Comparison of ENCODE assay signal across 18 cellular contexts in genomic region chr14:75926431-75926830, GRCh38.
"Had no signal": no experiment of that assay in that cellular context is flagged by ENCODE, and none has a peak within 500 bp of the region (broad histone marks: within the 10 kb centered on the region; RNA-seq: fewer than 3 reads in every experiment).

No MANE protein-coding gene starts in this region.

- H3K36me3 ChIP-seq: left lung, prostate gland, right atrium auricular region had no signal

- ATAC-seq: activated T-cell treated with anti-CD3 and anti-CD28 coated beads, Interleukin-2, amount 50 U/mL, for 72 hours; left lung had no signal

- DNase-seq: activated CD4-positive, alpha-beta T cell treated with anti-CD3 and anti-CD28 coated beads for 1 hour; activated CD8-positive, alpha-beta memory T cell treated with anti-CD3 and anti-CD28 coated beads for 24 hours; activated CD8-positive, alpha-beta memory T cell treated with anti-CD3 and anti-CD28 coated beads, Interleukin-2, amount 50 U/mL, for 48 hours; activated effector memory CD4-positive, alpha-beta T cell treated with anti-CD3 and anti-CD28 coated beads, Interleukin-2, amount 50 U/mL, for 16 hours; activated naive CD4-positive, alpha-beta T cell treated with anti-CD3 and anti-CD28 coated beads, Interleukin-2, amount 50 U/mL, for 16 hours; activated T-cell treated with anti-CD3 and anti-CD28 coated beads, Interleukin-2, amount 50 U/mL, for 72 hours; aorta; foreskin melanocyte; left lung; stimulated activated CD4-positive, alpha-beta T cell treated with anti-CD3 and anti-CD28 coated beads, Interleukin-12 subunit alpha, Interleukin-12 subunit beta, amount 100 ng/mL, for 4 hours; stimulated activated CD4-positive, alpha-beta T cell treated with anti-CD3 and anti-CD28 coated beads, Interleukin-1b, Interleukin-23, amount 100 ng/mL, for 48 hours; stimulated activated CD8-positive, alpha-beta memory T cell treated with anti-CD3 and anti-CD28 coated beads, Interleukin-4, amount 100 ng/mL, for 48 hours; stimulated activated naive CD4-positive, alpha-beta T cell had no signal

- H3K27me3 ChIP-seq: left lung, right atrium auricular region had no signal

- H3K4me3 ChIP-seq: coronary artery, left lung, prostate gland, right atrium auricular region had no signal

- H3K9me3 Mint-ChIP-seq: activated T-cell treated with anti-CD3 and anti-CD28 coated beads, Interleukin-2, amount 50 U/mL, for 72 hours; T-helper 1 cell treated with Interleukin-12 subunit alpha and Interleukin-12 subunit beta and Interleukin-4 antibody, amounts not matched to agents 30 μg/mL and 1 μg/mL, for 36 hours had no signal

- H3K4me3 Mint-ChIP-seq: activated T-cell treated with anti-CD3 and anti-CD28 coated beads, Interleukin-2, amount 50 U/mL, for 72 hours; T-helper 1 cell treated with Interleukin-12 subunit alpha and Interleukin-12 subunit beta and Interleukin-4 antibody, amounts not matched to agents 30 μg/mL and 1 μg/mL, for 36 hours had no signal

- H3K27ac ChIP-seq: coronary artery, left lung, prostate gland, right atrium auricular region, VCaP had no signal

- H3K9me3 ChIP-seq: left lung, prostate gland, right atrium auricular region had no signal

- H3K27ac Mint-ChIP-seq: activated T-cell treated with anti-CD3 and anti-CD28 coated beads, Interleukin-2, amount 50 U/mL, for 72 hours; T-helper 1 cell treated with Interleukin-12 subunit alpha and Interleukin-12 subunit beta and Interleukin-4 antibody, amounts not matched to agents 30 μg/mL and 1 μg/mL, for 36 hours had no signal

- H3K4me1 ChIP-seq: left lung, prostate gland had no signal
